1 cellular context compared by ENCODE assay signal in genomic region chr1:4045397-4046010, GRCh38.
TF ChIP-seq lines count a peak whose summit lies in the region.

No MANE protein-coding gene starts in this region.

TF ChIP-seq in GM23338, 12 proteins besides CTCF, POLR2A, EP300 and RAD21:
- no peak for TF ChIP-seq ZNF462 (CRISPR knock-in tag; IDR thresholded peaks at IDR 0.05)
